ENCODE assay signal across 19 cellular contexts in genomic region chr17:34852141-34852540, GRCh38.
DNase-seq lines count a peak whose midpoint lies in the region; ATAC-seq, FAIRE-seq and TF ChIP-seq lines count a peak whose summit lies in the region.
"Had no signal": no experiment of that assay in that cellular context is flagged by ENCODE, and none has a peak within 500 bp of the region (broad histone marks: within the 10 kb centered on the region; RNA-seq: fewer than 3 reads in every experiment).

No MANE protein-coding gene starts in this region.

- H4K8ac ChIP-seq in H1 (ENCODE audit: extremely low read depth, insufficient read depth, low read length), result no peak overlapping the region

- DNase-seq in cardiac septum (ENCODE audit: low spot score) (peak; percentile 14), heart right ventricle (no peak), M059J (ENCODE audit: low read depth) (peak; percentile 32), H1 (ENCODE audit: low read depth in 1 of 2, low spot score in 2 of 2) (no peak), cortex of kidney (lab: John Stamatoyannopoulos, UW) (no peak)
- DNase-seq in central memory CD4-positive, alpha-beta T cell, result no peak
- DNase-seq: ACHN; BE2C; C1 segment of cervical spinal cord; CD4-positive, CD25-positive, alpha-beta regulatory T cell; CD8-positive, alpha-beta memory T cell; COR-L47; DMS 273 treated with DMSO at 0.1 percent for 48 hours; DND-41; EL; GOT3; H9 had no signal

- H3K79me2 ChIP-seq in H1 (ENCODE audit: control insufficient read depth in 1 of 2, insufficient read depth in 2 of 2, low read length in 2 of 2), result no peaks in the 10 kb centered on the region

- H3K79me1 ChIP-seq in H1 (ENCODE audit: low read depth, low read length), result no peaks in the 10 kb centered on the region

- CTCF ChIA-PET in H1 (lab: Charles Lee; ENCODE audit: partially characterized antibody), result interaction anchor here (0.6 to 2.8 kb wide), 22 partner anchors 9 to 1325 kb away, joined by 3 to 12 read pairs (median 3); no protein-coding TSS in a partner anchor

- H3K23me2 ChIP-seq in H1 (ENCODE audit: low read depth, low read length), result no peaks in the 10 kb centered on the region

- H2AK5ac ChIP-seq in H1 (ENCODE audit: low read depth, low read length), result 0 out of 2 replicates have a peak overlapping the region, but pooled peaks have one; percentile 76

- 85 to 87% methylated on average over 8 of the region's 8 CpGs for WGBS in heart right ventricle, 2 donors
- WGBS in H1 (ENCODE audit: extremely low coverage in 1 of 2, insufficient coverage in 1 of 2, insufficient read length in 1 of 2, insufficient replicate concordance in 2 of 2, low coverage in 1 of 2, low lambda C conversion rate in 2 of 2, missing lambda C conversion rate in 1 of 2), 2 experiments, result 86% methylated on average over 8 of the region's 8 CpGs; no CpG with 5 or more reads in 1 of the 2 experiments

- TF ChIP-seq RAD21 in H1 (IDR thresholded peaks at IDR 0.05 in 1 of 2, conservative IDR thresholded peaks at IDR 0.05 in 1 of 2; ENCODE audit: low read depth in 2 of 2, low read length in 2 of 2), result no peak

- H3K27ac ChIP-seq in heart right ventricle, result no peak overlapping the region
- no peak overlapping the region for H3K27ac ChIP-seq in H1 (ENCODE audit: low read depth, low read length)

- no peak for FAIRE-seq in H1 (lab: Jason Lieb, UNC)
- FAIRE-seq: A204.1, GM12878 had no signal

- no peak overlapping the region for H2AFZ ChIP-seq in H1 (ENCODE audit: low read length)

- no peak overlapping the region for H2BK120ac ChIP-seq in H1 (replicated peaks; ENCODE audit: low read depth, low read length)

- POLR2A ChIA-PET in H1 (lab: Charles Lee; ENCODE audit: partially characterized antibody), result interaction anchor here (2.5 kb wide), 1 partner anchor 11 kb away, joined by 7 read pairs; no protein-coding TSS in a partner anchor

- intact Hi-C loops in cardiac septum (cut with DNase I) (no loop called here), heart right ventricle (cut with DNase I) (loop anchor here in 1 of 10 donors (10.0 kb wide), 1 partner anchor 47 kb away; no protein-coding TSS in a partner anchor)

- H3K18ac ChIP-seq in H1 (ENCODE audit: extremely low read depth, low read length), result no peak overlapping the region

- H3K4me3 ChIP-seq in heart right ventricle (no peak overlapping the region), H1 (ENCODE audit: extremely low read depth in 1 of 4, insufficient read depth in 2 of 4, low read depth in 3 of 4, low read length in 4 of 4) (no peak overlapping the region)
- H3K4me3 ChIP-seq: GM12878 had no signal

- TF ChIP-seq POLR2A in H1 (IDR thresholded peaks at IDR 0.05; ENCODE audit: control extremely low read depth in 1 of 2, low read depth in 2 of 2, low read length in 2 of 2), result no peak

- TF ChIP-seq CTCF in heart right ventricle (IDR thresholded peaks at IDR 0.05) (no peak), H1 (IDR thresholded peaks at IDR 0.05; ENCODE audit: control extremely low read depth in 1 of 3, insufficient read depth in 1 of 3, low read depth in 1 of 3, low read length in 3 of 3) (no peak)

- H3K4me1 ChIP-seq in heart right ventricle (peaks cover 0 to 5% (median 0%) of the 10 kb centered on the region in 9 donors), H1 (replicated peaks in 1 of 4; ENCODE audit: control insufficient read depth in 3 of 4, insufficient read depth in 4 of 4, low read length in 3 of 4) (peaks cover 0 to 9% (median 0%) of the 10 kb centered on the region in 4 experiments; a peak in 3 of 7 replicates)
- H3K4me1 ChIP-seq: BE2C had no signal

- no peak overlapping the region for H2BK20ac ChIP-seq in H1 (ENCODE audit: low read length)

- no peak overlapping the region for H2BK12ac ChIP-seq in H1 (ENCODE audit: low read depth, low read length)

- H3K27me3 ChIP-seq in heart right ventricle (peaks cover 0 to 3% (median 0%) of the 10 kb centered on the region in 7 donors), H1 (replicated peaks in 1 of 4; ENCODE audit: control insufficient read depth in 3 of 4, extremely low read depth in 1 of 4, insufficient read depth in 3 of 4, low read length in 3 of 4) (no peaks in the 10 kb centered on the region; a peak in 1 of 7 replicates)
- H3K27me3 ChIP-seq: BE2C had no signal

- H2BK5ac ChIP-seq in H1 (ENCODE audit: low read depth, low read length), result no peak overlapping the region

- no peak overlapping the region for H4K91ac ChIP-seq in H1 (replicated peaks; ENCODE audit: insufficient read length, low read length)

- H4K20me1 ChIP-seq in H1 (replicated peaks in 1 of 2; ENCODE audit: control insufficient read depth in 1 of 2, insufficient read depth in 2 of 2, low read length in 2 of 2), result no peaks in the 10 kb centered on the region

- H3K9ac ChIP-seq in H1 (replicated peaks in 1 of 4; ENCODE audit: extremely low read depth in 1 of 4, low read depth in 3 of 4, low read length in 3 of 4), result no peak overlapping the region

- no peak overlapping the region for H3K14ac ChIP-seq in H1 (ENCODE audit: insufficient read length)

- ATAC-seq in heart right ventricle, result no peak
- ATAC-seq: GM12878 had no signal

- H3K36me3 ChIP-seq in heart right ventricle (no peaks in the 10 kb centered on the region), H1 (ENCODE audit: control insufficient read depth in 2 of 4, insufficient read depth in 4 of 4, low read length in 3 of 4) (no peaks in the 10 kb centered on the region)
- H3K36me3 ChIP-seq: BE2C had no signal

- H3K4me2 ChIP-seq in H1 (ENCODE audit: insufficient read depth in 1 of 2, low read depth in 2 of 2, low read length in 2 of 2), result no peak overlapping the region

- no peak overlapping the region for H4K5ac ChIP-seq in H1 (ENCODE audit: insufficient read length, low read depth, low read length)

- no peak overlapping the region for H2BK15ac ChIP-seq in H1 (ENCODE audit: low read length)

- no peak for TF ChIP-seq EP300 in H1 (IDR thresholded peaks at IDR 0.05; ENCODE audit: borderline replicate concordance in 1 of 2, low read depth in 2 of 2, low read length in 2 of 2)

- no peak overlapping the region for H3K56ac ChIP-seq in H1 (replicated peaks; ENCODE audit: insufficient read length, low read depth, low read length)

- no peak overlapping the region for H3K4ac ChIP-seq in H1 (replicated peaks; ENCODE audit: insufficient read length, low read depth, low read length)

- no peaks in the 10 kb centered on the region for H3K9me3 ChIP-seq in heart right ventricle
- H3K9me3 ChIP-seq in H1 (ENCODE audit: insufficient read depth in 2 of 2, low read depth in 1 of 2, low read length in 1 of 2), result no peaks in the 10 kb centered on the region
- H3K9me3 ChIP-seq: BE2C had no signal

- H3K23ac ChIP-seq in H1 (ENCODE audit: insufficient read length), result no peak overlapping the region

TF ChIP-seq in H1, 55 proteins besides CTCF, POLR2A, EP300 and RAD21:
- TF ChIP-seq FOSL1 (IDR thresholded peaks at IDR 0.05; ENCODE audit: insufficient read depth, low read depth, low read length) (no peak), POU5F1 (IDR thresholded peaks at IDR 0.05; ENCODE audit: low read depth, low read length) (no peak)

Comparison
In these comparisons a context has a peak if more than half of its experiments do, and no peak if none do; other contexts are left out.
1. DNase-seq: peak in cardiac septum (single experiment) and M059J (single experiment); none in heart right ventricle (0 of 2), H1 (0 of 2), cortex of kidney (single experiment) and central memory CD4-positive, alpha-beta T cell (single experiment).